13 cellular contexts compared by ENCODE assay signal in genomic region chr3:151925419-151925818, GRCh38. TPM values are rescaled to one million over a fixed set of nuclear protein-coding genes. Genes with fewer than 3 reads are reported as not detected.
DNase-seq lines count a peak whose midpoint lies in the region; ATAC-seq and TF ChIP-seq lines count a peak whose summit lies in the region.
"Had no signal": no experiment of that assay in that cellular context is flagged by ENCODE, and none has a peak within 500 bp of the region (broad histone marks: within the 10 kb centered on the region; RNA-seq: fewer than 3 reads in every experiment).

No MANE protein-coding gene starts in this region.

- H3K27ac ChIP-seq in Panc1 (ENCODE audit: low read length) (no peak overlapping the region), smooth muscle cell (ENCODE audit: low read depth) (peak overlapping the region; percentile 75), heart left ventricle (no peak overlapping the region)
- H3K27ac ChIP-seq: ovary had no signal

- peak overlapping the region; percentile 25 for H3K4me2 ChIP-seq in smooth muscle cell

- no peak overlapping the region for H3K9ac ChIP-seq in smooth muscle cell (ENCODE audit: low read depth)

- TF ChIP-seq POLR2A in heart left ventricle (IDR thresholded peaks at IDR 0.05), result no peak

- no peaks in the 10 kb centered on the region for H3K4me1 ChIP-seq in Panc1 (ENCODE audit: control insufficient read depth, insufficient read depth, low read length)
- H3K4me1 ChIP-seq in smooth muscle cell (ENCODE audit: low read depth), result peaks cover 10% of the 10 kb centered on the region
- H3K4me1 ChIP-seq in heart left ventricle, result peaks cover 0 to 10% (median 0%) of the 10 kb centered on the region in 12 donors

- no peaks in the 10 kb centered on the region for H3K79me2 ChIP-seq in smooth muscle cell (ENCODE audit: low read depth)

- CTCF ChIA-PET in activated naive CD4-positive, alpha-beta T cell treated with anti-CD3 and anti-CD28 coated beads for 36 hours (lab: Charles Lee), result interaction anchor here (0.8 kb wide), 1 partner anchor 60 kb away, joined by 3 read pairs; no protein-coding TSS in a partner anchor
- CTCF ChIA-PET in Panc1 (lab: Charles Lee), result no interaction called here

- H3K4me3 ChIP-seq in Panc1 (ENCODE audit: low read depth in 2 of 2, low read length in 2 of 2) (no peak overlapping the region), epithelial cell of esophagus (ENCODE audit: low read length) (no peak overlapping the region), smooth muscle cell (no peak overlapping the region), heart left ventricle (no peak overlapping the region)
- H3K4me3 ChIP-seq: ovary had no signal

- in situ Hi-C loops in Panc1 (cut with HindIII; ENCODE audit: low pct_unique_long_range_greater_than_20kb, low sequenced_read_pairs), result no loop called here

- ATAC-seq in Panc1, result peak; percentile 62; the same call in 1 of the 2 replicates
- no peak for ATAC-seq in heart left ventricle

- POLR2A ChIA-PET in Panc1 (lab: Charles Lee), result no interaction called here

- no peaks in the 10 kb centered on the region for H3K9me3 Mint-ChIP-seq in activated naive CD4-positive, alpha-beta T cell treated with anti-CD3 and anti-CD28 coated beads for 36 hours
- H3K9me3 Mint-ChIP-seq: CD8-positive, alpha-beta memory T cell; IgD-negative memory B cell had no signal

- no peak overlapping the region for H2AFZ ChIP-seq in smooth muscle cell (ENCODE audit: low read depth)

- no TSS peak for BruUV-seq in Panc1 (replicated peaks; lab: Mats Ljungman, UMichigan)

- TF ChIP-seq CTCF in Panc1 (IDR thresholded peaks at IDR 0.05) (no peak), epithelial cell of esophagus (IDR thresholded peaks at IDR 0.05; ENCODE audit: insufficient read depth, low read depth, low read length, missing control alignments) (no peak), smooth muscle cell (IDR thresholded peaks at IDR 0.05; ENCODE audit: borderline replicate concordance, insufficient read depth, poor library complexity, severe bottlenecking) (no peak), heart left ventricle (IDR thresholded peaks at IDR 0.05) (no peak)

- H3K36me3 Mint-ChIP-seq in activated naive CD4-positive, alpha-beta T cell treated with anti-CD3 and anti-CD28 coated beads for 36 hours (ENCODE audit: low read depth), result no peaks in the 10 kb centered on the region
- H3K36me3 Mint-ChIP-seq: CD8-positive, alpha-beta memory T cell had no signal

- no peaks in the 10 kb centered on the region for H3K27me3 Mint-ChIP-seq in activated naive CD4-positive, alpha-beta T cell treated with anti-CD3 and anti-CD28 coated beads for 36 hours (ENCODE audit: low read depth)

- no peaks in the 10 kb centered on the region for H4K20me1 ChIP-seq in smooth muscle cell (ENCODE audit: low read depth)

- H3K4me3 Mint-ChIP-seq in activated naive CD4-positive, alpha-beta T cell treated with anti-CD3 and anti-CD28 coated beads for 36 hours, result no peak overlapping the region
- H3K4me3 Mint-ChIP-seq: CD8-positive, alpha-beta memory T cell; IgD-negative memory B cell had no signal

- peak; percentile 33 for DNase-seq in activated naive CD4-positive, alpha-beta T cell treated with anti-CD3 and anti-CD28 coated beads for 36 hours
- no peak for DNase-seq in activated naive CD4-positive, alpha-beta T cell treated with Interleukin-2 at 50 U/mL for 16 hours
- no peak for DNase-seq in Panc1 (ENCODE audit: low read depth, low spot score)
- peak; percentile 48 for DNase-seq in epithelial cell of esophagus (ENCODE audit: low read depth)
- DNase-seq in smooth muscle cell (lab: John Stamatoyannopoulos, UW; ENCODE audit: unreplicated experiment), result no peak
- DNase-seq in heart left ventricle, result no peak
- no peak for DNase-seq in DMS53 treated with DMSO at 0.1 percent for 48 hours (lab: John Stamatoyannopoulos, UW; ENCODE audit: unreplicated experiment)
- DNase-seq in NCI-H446 treated with DMSO at 0.1 percent for 48 hours (lab: John Stamatoyannopoulos, UW), result no peak
- DNase-seq: activated gamma-delta T cell treated with Interleukin-2 at 50 U/mL for 16 hours; CD8-positive, alpha-beta memory T cell; NCI-H1105 treated with DMSO at 0.1 percent for 48 hours; ovary had no signal

- intact Hi-C loops in activated naive CD4-positive, alpha-beta T cell treated with anti-CD3 and anti-CD28 coated beads for 36 hours (cut with micrococcal nuclease), result no loop called here
- intact Hi-C loops in Panc1 (cut with micrococcal nuclease; ENCODE audit: unreplicated experiment), result no loop called here
- intact Hi-C loops in heart left ventricle (cut with DNase I), result no loop called here

- H3K4me1 Mint-ChIP-seq in activated naive CD4-positive, alpha-beta T cell treated with anti-CD3 and anti-CD28 coated beads for 36 hours (ENCODE audit: low read depth), result peaks cover 2% of the 10 kb centered on the region
- H3K4me1 Mint-ChIP-seq: CD8-positive, alpha-beta memory T cell; IgD-negative memory B cell had no signal

- H3K9me3 ChIP-seq in Panc1 (ENCODE audit: control insufficient read depth, insufficient read depth, low read depth, low read length) (no peaks in the 10 kb centered on the region), smooth muscle cell (replicated peaks; ENCODE audit: low read depth) (no peaks in the 10 kb centered on the region), heart left ventricle (no peaks in the 10 kb centered on the region)
- H3K9me3 ChIP-seq: ovary had no signal

- no peaks in the 10 kb centered on the region for H3K36me3 ChIP-seq in Panc1 (ENCODE audit: control insufficient read depth, insufficient read depth, low read length)
- H3K36me3 ChIP-seq in smooth muscle cell (ENCODE audit: low read depth), result no peaks in the 10 kb centered on the region
- no peaks in the 10 kb centered on the region for H3K36me3 ChIP-seq in heart left ventricle
- H3K36me3 ChIP-seq: ovary had no signal

- H3K27me3 ChIP-seq in Panc1 (ENCODE audit: control insufficient read depth, insufficient read depth, low read length), result no peaks in the 10 kb centered on the region
- no peaks in the 10 kb centered on the region for H3K27me3 ChIP-seq in smooth muscle cell (ENCODE audit: low read depth)
- H3K27me3 ChIP-seq in heart left ventricle, result no peaks in the 10 kb centered on the region
- H3K27me3 ChIP-seq: ovary had no signal

- H3F3A ChIP-seq in smooth muscle cell (ENCODE audit: low read depth), result peaks cover 4% of the 10 kb centered on the region

- 67% methylated on average over 4 of the region's 4 CpGs for WGBS in smooth muscle cell (ENCODE audit: low lambda C conversion rate)
- WGBS in heart left ventricle, 4 donors, result 89 to 96% (median 95%) methylated on average over 4 of the region's 4 CpGs

- no peak overlapping the region for H3K27ac Mint-ChIP-seq in activated naive CD4-positive, alpha-beta T cell treated with anti-CD3 and anti-CD28 coated beads for 36 hours
- H3K27ac Mint-ChIP-seq: CD8-positive, alpha-beta memory T cell; IgD-negative memory B cell had no signal

RNA-seq across cellular contexts. Expression of gene SUCNR1, which starts 52.0 kb away (rescaled TPM):
- total RNA-seq in activated naive CD4-positive, alpha-beta T cell treated with anti-CD3 and anti-CD28 coated beads for 36 hours, result not detected
- not detected for total RNA-seq in Panc1 (2021; ENCODE audit: unreplicated experiment)
- not detected for polyA plus RNA-seq in Panc1 (2012; ENCODE audit: insufficient read length)
- not detected in 2 replicates for total RNA-seq in smooth muscle cell
- not detected in 2 replicates for polyA plus RNA-seq in smooth muscle cell
- total RNA-seq in heart left ventricle, result 1 to 10 TPM in 2 of 9 donors, under 1 TPM in 7; 0.07 to 7.2 (median 0.19) TPM
- polyA plus RNA-seq in heart left ventricle, result under 1 TPM in 1 of 2 donors, not detected in 1; 0.15 TPM
- total RNA-seq: CD8-positive, alpha-beta memory T cell had no signal
- polyA plus RNA-seq: CD8-positive, alpha-beta memory T cell; IgD-negative memory B cell had no signal

Comparison
In these comparisons a context has a peak if more than half of its experiments do, and no peak if none do; other contexts are left out.
1. DNase-seq: peak in activated naive CD4-positive, alpha-beta T cell treated with anti-CD3 and anti-CD28 coated beads for 36 hours (single experiment) and epithelial cell of esophagus (single experiment); none in activated naive CD4-positive, alpha-beta T cell treated with Interleukin-2 at 50 U/mL for 16 hours (single experiment), Panc1 (single experiment), smooth muscle cell (single experiment), heart left ventricle (0 of 5), DMS53 treated with DMSO at 0.1 percent for 48 hours (single experiment) and NCI-H446 treated with DMSO at 0.1 percent for 48 hours (single experiment).